ENCODE assay signal across 10 cellular contexts in genomic region chr3:195209836-195210551, GRCh38.
DNase-seq lines count a peak whose midpoint lies in the region; ATAC-seq, FAIRE-seq and TF ChIP-seq lines count a peak whose summit lies in the region.
"Had no signal": no experiment of that assay in that cellular context is flagged by ENCODE, and none has a peak within 500 bp of the region (broad histone marks: within the 10 kb centered on the region; RNA-seq: fewer than 3 reads in every experiment).

No MANE protein-coding gene starts in this region.

- TF ChIP-seq CTCF in GM23338 (conservative IDR thresholded peaks at IDR 0.05; ENCODE audit: low read depth in 2 of 2) (no peak), spleen (IDR thresholded peaks at IDR 0.05 in 8 of 11, conservative IDR thresholded peaks at IDR 0.05 in 3 of 11) (no peak)

- no peak overlapping the region for H3K27ac ChIP-seq in GM23338 (ENCODE audit: low read depth)
- peak overlapping the region in 7 of 8 donors; percentile 61 to 78 (median 74) for H3K27ac ChIP-seq in spleen

- H3K4me1 ChIP-seq in GM23338 (ENCODE audit: insufficient read depth) (peaks cover 19% of the 10 kb centered on the region), spleen (peaks cover 3 to 49% (median 26%) of the 10 kb centered on the region in 6 donors)

- intact Hi-C loops in spleen (cut with DNase I; ENCODE audit: low total_unique reads) = no loop called here

- H3K9me3 ChIP-seq in spleen = no peaks in the 10 kb centered on the region

- 56 to 81% (median 72%) methylated on average over 20 of the region's 20 CpGs for WGBS in spleen, 5 donors

- H3K4me2 ChIP-seq in GM23338 = 0 out of 2 replicates have a peak overlapping the region, but pooled peaks have one; percentile 43

- H3K27me3 ChIP-seq in GM23338 (ENCODE audit: insufficient read depth) (no peaks in the 10 kb centered on the region), spleen (replicated peaks in 1 of 7) (no peaks in the 10 kb centered on the region)

- peaks cover 55% of the 10 kb centered on the region for H3K4me1 Mint-ChIP-seq in GM23338

- H3K4me3 ChIP-seq in GM23338 (no peak overlapping the region), spleen (no peak overlapping the region)

- peaks cover 75% of the 10 kb centered on the region for H3K79me2 ChIP-seq in GM23338 (replicated peaks; ENCODE audit: insufficient read depth)

- no peaks in the 10 kb centered on the region for H3F3A ChIP-seq in GM23338 (replicated peaks; ENCODE audit: low read depth)

- no peak for FAIRE-seq in HTR-8/SVneo (lab: Jason Lieb, UNC)

- DNase-seq in GM23338 (ENCODE audit: low spot score) = no peak
- peak; percentile 61 for DNase-seq in brain pericyte (ENCODE audit: low read depth, low spot score)
- DNase-seq in left lobe of liver (ENCODE audit: low spot score) = no peak
- no peak for DNase-seq in spleen
- no peak for DNase-seq in NCI-H2107 treated with DMSO at 0.1 percent for 48 hours (lab: John Stamatoyannopoulos, UW; ENCODE audit: unreplicated experiment)
- DNase-seq in HTR-8/SVneo (ENCODE audit: insufficient read length, low spot score) = no peak
- DNase-seq: activated T-cell treated with anti-CD3 and anti-CD28 coated beads, Interleukin-2, amount 50 U/mL, for 24 hours; NCI-H226 had no signal

- no peaks in the 10 kb centered on the region for H3K36me3 ChIP-seq in GM23338 (ENCODE audit: insufficient read depth)
- no peaks in the 10 kb centered on the region for H3K36me3 ChIP-seq in spleen

- H3K4me3 Mint-ChIP-seq in GM23338 = no peak overlapping the region
- H3K4me3 Mint-ChIP-seq: activated T-cell treated with anti-CD3 and anti-CD28 coated beads, Interleukin-2, amount 50 U/mL, for 24 hours had no signal

- H3K9me3 Mint-ChIP-seq in GM23338 = peaks cover 6% of the 10 kb centered on the region; the same call in 2 of the 3 replicates
- H3K9me3 Mint-ChIP-seq: activated T-cell treated with anti-CD3 and anti-CD28 coated beads, Interleukin-2, amount 50 U/mL, for 24 hours had no signal

- H3K27me3 Mint-ChIP-seq in GM23338 (ENCODE audit: insufficient read depth, low read depth, poor library complexity) = peaks cover 6% of the 10 kb centered on the region
- H3K27me3 Mint-ChIP-seq: activated T-cell treated with anti-CD3 and anti-CD28 coated beads, Interleukin-2, amount 50 U/mL, for 24 hours had no signal

- H3K27ac Mint-ChIP-seq in GM23338 = peak overlapping the region; percentile 24; the same call in 1 of the 2 replicates
- H3K27ac Mint-ChIP-seq: activated T-cell treated with anti-CD3 and anti-CD28 coated beads, Interleukin-2, amount 50 U/mL, for 24 hours had no signal

- peak; percentile 25 for ATAC-seq in GM23338
- ATAC-seq in left lobe of liver = peak; percentile 42
- no peak for ATAC-seq in GM19467 (IDR thresholded peaks at IDR 0.05; ENCODE audit: unreplicated experiment)
- ATAC-seq in HG02759 (IDR thresholded peaks at IDR 0.05; ENCODE audit: unreplicated experiment) = no peak

- H2AFZ ChIP-seq in GM23338 = no peak overlapping the region

- no peak for TF ChIP-seq POLR2A in spleen (IDR thresholded peaks at IDR 0.05)

- peaks cover 27% of the 10 kb centered on the region for H3K36me3 Mint-ChIP-seq in GM23338 (ENCODE audit: low read depth)

- H4K20me1 ChIP-seq in GM23338 (replicated peaks; ENCODE audit: insufficient read depth) = 0 out of 2 replicates have a peak, but pooled peaks cover 3% of the 10 kb centered on the region

- H3K9me2 ChIP-seq in GM23338 (ENCODE audit: insufficient read depth) = no peaks in the 10 kb centered on the region

TF ChIP-seq in GM23338, 12 proteins besides CTCF, POLR2A, EP300 and RAD21 (continues in another document):
- no peak for TF ChIP-seq ZNF462 (CRISPR knock-in tag; IDR thresholded peaks at IDR 0.05)
- no peak for TF ChIP-seq REST (IDR thresholded peaks at IDR 0.05; ENCODE audit: unreplicated experiment)
- no peak for TF ChIP-seq CREB1 (CRISPR knock-in tag; IDR thresholded peaks at IDR 0.05; ENCODE audit: low read depth)
- TF ChIP-seq POLR2AphosphoS5 (IDR thresholded peaks at IDR 0.05; ENCODE audit: low read depth) = no peak
- TF ChIP-seq ZNF114 (CRISPR knock-in tag; IDR thresholded peaks at IDR 0.05) = no peak
- no peak for TF ChIP-seq ZNF331 (CRISPR knock-in tag; IDR thresholded peaks at IDR 0.05; ENCODE audit: low read depth)
- TF ChIP-seq JUNB (IDR thresholded peaks at IDR 0.05; ENCODE audit: unreplicated experiment) = no peak
- no peak for TF ChIP-seq EZH2 (IDR thresholded peaks at IDR 0.05; ENCODE audit: low read depth, unreplicated experiment)
- no peak for TF ChIP-seq EZH2phosphoT487 (IDR thresholded peaks at IDR 0.05; ENCODE audit: unreplicated experiment)

Comparison
In these comparisons a context has a peak if more than half of its experiments do, and no peak if none do; other contexts are left out.
1. ATAC-seq: peak in GM23338 (single experiment) and left lobe of liver (single experiment); none in GM19467 (single experiment) and HG02759 (single experiment).